In the genomic region with DNA sequence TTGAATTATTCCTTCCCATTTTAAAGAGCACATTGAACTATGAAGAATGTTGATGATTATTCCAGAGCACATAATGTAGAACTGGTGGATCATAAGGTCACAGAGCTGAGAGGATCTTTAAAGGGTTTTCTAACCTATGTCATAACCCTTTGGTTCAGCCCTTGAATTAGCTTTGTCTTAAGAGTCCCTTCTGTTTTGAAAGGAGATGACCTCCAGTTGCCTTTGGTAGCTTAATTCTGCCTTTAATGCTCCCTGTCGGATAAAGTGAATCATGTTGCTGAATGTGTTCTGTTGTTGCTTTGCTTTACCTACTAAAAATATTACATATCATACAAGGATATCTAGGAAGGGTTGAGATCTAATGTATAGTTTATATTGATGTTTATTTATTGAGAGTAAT, we compare ENCODE assay signal across 14 cellular contexts.
A peak's percentile ranks its signal among the peaks of the same experiment; 100 is the strongest.
DNase-seq lines count a peak whose midpoint lies in the region; ATAC-seq, FAIRE-seq and TF ChIP-seq lines count a peak whose summit lies in the region.
"Had no signal": no experiment of that assay in that cellular context is flagged by ENCODE, and none has a peak within 500 bp of the region (broad histone marks: within the 10 kb centered on the region; RNA-seq: fewer than 3 reads in every experiment).

No MANE protein-coding gene starts in this region.

- TF ChIP-seq POLR2A in heart left ventricle (IDR thresholded peaks at IDR 0.05): no peak
- no peak for TF ChIP-seq POLR2A in GM12878 (IDR thresholded peaks at IDR 0.05; ENCODE audit: low read depth, low read length)

- BruUV-seq in GM12878 (replicated peaks; lab: Mats Ljungman, UMichigan): no TSS peak

- TF ChIP-seq RAD21 in GM12878 (IDR thresholded peaks at IDR 0.05; ENCODE audit: insufficient read depth, low read depth, low read length): no peak

- H3K9me3 ChIP-seq in cardiac muscle cell (ENCODE audit: low read depth) (no peaks in the 10 kb centered on the region), heart left ventricle (no peaks in the 10 kb centered on the region), GM12878 (replicated peaks; ENCODE audit: control insufficient read depth, insufficient read depth, low read length) (no peaks in the 10 kb centered on the region; the same call in 2 of the 3 replicates), psoas muscle (no peaks in the 10 kb centered on the region)

- H3K79me2 ChIP-seq in GM12878 (ENCODE audit: control insufficient read depth, insufficient read depth, low read length): no peaks in the 10 kb centered on the region

- H3K4me3 ChIP-seq in cardiac muscle cell (no peak overlapping the region), heart left ventricle (no peak overlapping the region), GM12878 (no peak overlapping the region), psoas muscle (no peak overlapping the region)
- H3K4me3 ChIP-seq: BLaER1 treated with 17β-estradiol and CSF1 and Interleukin-3, amounts not matched to agents 10 nM and 100 nM; GM23338 had no signal

- H3K4me2 ChIP-seq in GM12878 (ENCODE audit: control insufficient read depth, insufficient read depth): no peak overlapping the region
- H3K4me2 ChIP-seq: BLaER1 treated with 17β-estradiol and CSF1 and Interleukin-3, amounts not matched to agents 10 nM and 100 nM; GM23338 had no signal

- H3K9ac ChIP-seq in GM12878 (ENCODE audit: control insufficient read depth, insufficient read depth, low read length): no peak overlapping the region
- H3K9ac ChIP-seq: BLaER1 treated with 17β-estradiol and CSF1 and Interleukin-3, amounts not matched to agents 10 nM and 100 nM had no signal

- TF ChIP-seq EP300 in GM12878 (IDR thresholded peaks at IDR 0.05; ENCODE audit: borderline replicate concordance in 1 of 2, control insufficient read depth in 1 of 2, low read depth in 2 of 2, low read length in 2 of 2): no peak

- H3K27ac ChIP-seq in cardiac muscle cell (peak overlapping the region; percentile 21), heart left ventricle (no peak overlapping the region), GM12878 (ENCODE audit: control insufficient read depth, insufficient read depth) (no peak overlapping the region), psoas muscle (no peak overlapping the region)
- H3K27ac ChIP-seq: BLaER1 treated with 17β-estradiol and CSF1 and Interleukin-3, amounts not matched to agents 10 nM and 100 nM had no signal

- RAD21 ChIA-PET in GM12878 (lab: Charles Lee; ENCODE audit: unreplicated experiment): interaction anchor here (0.5 kb wide), 1 partner anchor 556 kb away, joined by 5 read pairs; no protein-coding TSS in a partner anchor

- H3K36me3 ChIP-seq in cardiac muscle cell (no peaks in the 10 kb centered on the region), heart left ventricle (no peaks in the 10 kb centered on the region), GM12878 (ENCODE audit: control insufficient read depth in 2 of 2, insufficient read depth in 2 of 2, low read length in 1 of 2) (no peaks in the 10 kb centered on the region), psoas muscle (ENCODE audit: insufficient read depth in 1 of 2, low read depth in 1 of 2) (no peaks in the 10 kb centered on the region)
- H3K36me3 ChIP-seq: BLaER1 treated with 17β-estradiol and CSF1 and Interleukin-3, amounts not matched to agents 10 nM and 100 nM had no signal

- 27 to 48% (median 36%) methylated on average over 1 of the region's 1 CpG for WGBS in heart left ventricle, 4 donors
- WGBS in GM12878 (ENCODE audit: insufficient coverage, insufficient replicate concordance, low lambda C conversion rate, missing lambda C conversion rate): 96% methylated on average over 1 of the region's 1 CpG
- 5 to 16% (median 14%) methylated on average over 1 of the region's 1 CpG for WGBS in psoas muscle, 3 donors

- intact Hi-C loops in heart left ventricle (cut with DNase I): no loop called here
- intact Hi-C loops in GM12878 (cut with micrococcal nuclease; ENCODE audit: unreplicated experiment): no loop called here
- intact Hi-C loops in psoas muscle (cut with DNase I): loop anchor here in 1 of 2 donors (10.0 kb wide), 1 partner anchor 124 kb away; the partner anchor contains the start of gene MEGF10

- no peak for TF ChIP-seq CTCF in cardiac muscle cell (IDR thresholded peaks at IDR 0.05; ENCODE audit: low read depth, low read length)
- no peak for TF ChIP-seq CTCF in heart left ventricle (IDR thresholded peaks at IDR 0.05)
- TF ChIP-seq CTCF in GM12878 (IDR thresholded peaks at IDR 0.05 in 2 of 3, conservative IDR thresholded peaks at IDR 0.05 in 1 of 3; ENCODE audit: control insufficient read depth in 2 of 3, extremely low read depth in 1 of 3, insufficient read depth in 1 of 3, low read depth in 3 of 3, low read length in 3 of 3): no peak
- TF ChIP-seq CTCF in psoas muscle (IDR thresholded peaks at IDR 0.05): no peak

- SMC1A ChIA-PET in GM12878 (lab: Charles Lee; ENCODE audit: uncharacterized antibody, unreplicated experiment): interaction anchor here (1.0 to 1.3 kb wide), 3 partner anchors 9 to 20 kb away, joined by 3 read pairs; no protein-coding TSS in a partner anchor

- in situ Hi-C loops in GM12878 (cut with MboI): no loop called here

- no peaks in the 10 kb centered on the region for H4K20me1 ChIP-seq in GM12878 (ENCODE audit: control insufficient read depth, insufficient read depth)
- H4K20me1 ChIP-seq: BLaER1 treated with 17β-estradiol and CSF1 and Interleukin-3, amounts not matched to agents 10 nM and 100 nM had no signal

- H2AFZ ChIP-seq in GM12878 (ENCODE audit: control insufficient read depth, low read depth, low read length): no peak overlapping the region
- H2AFZ ChIP-seq: GM23338 had no signal

- H3K4me1 ChIP-seq in cardiac muscle cell (ENCODE audit: low read depth): peaks cover 29% of the 10 kb centered on the region
- H3K4me1 ChIP-seq in heart left ventricle: peaks cover 0 to 5% (median 0%) of the 10 kb centered on the region in 12 donors
- 0 out of 2 replicates have a peak, but pooled peaks cover 4% of the 10 kb centered on the region for H3K4me1 ChIP-seq in GM12878 (ENCODE audit: control insufficient read depth, insufficient read depth, low read length)
- H3K4me1 ChIP-seq in psoas muscle: peaks cover 10% of the 10 kb centered on the region

- POLR2A ChIA-PET in GM12878 (lab: Charles Lee): no interaction called here

- ATAC-seq in heart left ventricle: no peak
- no peak for ATAC-seq in GM12878
- peak in 3 of 4 donors; percentile 48 to 81 (median 77) for ATAC-seq in psoas muscle
- ATAC-seq in HG03469 (IDR thresholded peaks at IDR 0.05; ENCODE audit: unreplicated experiment): no peak
- ATAC-seq: GM23338 had no signal

- no peaks in the 10 kb centered on the region for H3K27me3 ChIP-seq in cardiac muscle cell
- H3K27me3 ChIP-seq in heart left ventricle: no peaks in the 10 kb centered on the region
- no peaks in the 10 kb centered on the region for H3K27me3 ChIP-seq in GM12878 (replicated peaks in 1 of 2; ENCODE audit: control insufficient read depth in 2 of 2, insufficient read depth in 2 of 2, low read length in 1 of 2)
- H3K27me3 ChIP-seq in psoas muscle (ENCODE audit: insufficient read depth in 3 of 3, low read length in 2 of 3): peaks cover 0 to 1% (median 0%) of the 10 kb centered on the region in 3 donors
- H3K27me3 ChIP-seq: BLaER1 treated with 17β-estradiol and CSF1 and Interleukin-3, amounts not matched to agents 10 nM and 100 nM had no signal

- CTCF ChIA-PET in GM12878 (lab: Yijun Ruan, JAX): interaction anchor here (0.6 to 0.8 kb wide), 3 partner anchors 8 to 74 kb away, joined by 3 read pairs; no protein-coding TSS in a partner anchor

- peak; percentile 27 for FAIRE-seq in GM12878 (lab: Jason Lieb, UNC)
- FAIRE-seq: GM18507 had no signal

- peak in 1 of 2 donors; percentile 37 for DNase-seq in cardiac muscle cell (ENCODE audit: low read depth in 1 of 2, low spot score in 1 of 2)
- DNase-seq in heart left ventricle: no peak
- DNase-seq in GM12878 (ENCODE audit: low read depth, low spot score): no peak
- DNase-seq in psoas muscle: no peak
- DNase-seq in amygdala (lab: John Stamatoyannopoulos, UW): no peak
- DNase-seq in KG1 (lab: John Stamatoyannopoulos, UW): no peak
- DNase-seq: ACHN; CD4-positive, CD25-positive, alpha-beta regulatory T cell; DMS 273 treated with DMSO at 0.1 percent for 48 hours; H7 had no signal

TF ChIP-seq in GM12878, 131 proteins besides CTCF, POLR2A, EP300 and RAD21 (continues in another document):
- TF ChIP-seq, protein P1, sequence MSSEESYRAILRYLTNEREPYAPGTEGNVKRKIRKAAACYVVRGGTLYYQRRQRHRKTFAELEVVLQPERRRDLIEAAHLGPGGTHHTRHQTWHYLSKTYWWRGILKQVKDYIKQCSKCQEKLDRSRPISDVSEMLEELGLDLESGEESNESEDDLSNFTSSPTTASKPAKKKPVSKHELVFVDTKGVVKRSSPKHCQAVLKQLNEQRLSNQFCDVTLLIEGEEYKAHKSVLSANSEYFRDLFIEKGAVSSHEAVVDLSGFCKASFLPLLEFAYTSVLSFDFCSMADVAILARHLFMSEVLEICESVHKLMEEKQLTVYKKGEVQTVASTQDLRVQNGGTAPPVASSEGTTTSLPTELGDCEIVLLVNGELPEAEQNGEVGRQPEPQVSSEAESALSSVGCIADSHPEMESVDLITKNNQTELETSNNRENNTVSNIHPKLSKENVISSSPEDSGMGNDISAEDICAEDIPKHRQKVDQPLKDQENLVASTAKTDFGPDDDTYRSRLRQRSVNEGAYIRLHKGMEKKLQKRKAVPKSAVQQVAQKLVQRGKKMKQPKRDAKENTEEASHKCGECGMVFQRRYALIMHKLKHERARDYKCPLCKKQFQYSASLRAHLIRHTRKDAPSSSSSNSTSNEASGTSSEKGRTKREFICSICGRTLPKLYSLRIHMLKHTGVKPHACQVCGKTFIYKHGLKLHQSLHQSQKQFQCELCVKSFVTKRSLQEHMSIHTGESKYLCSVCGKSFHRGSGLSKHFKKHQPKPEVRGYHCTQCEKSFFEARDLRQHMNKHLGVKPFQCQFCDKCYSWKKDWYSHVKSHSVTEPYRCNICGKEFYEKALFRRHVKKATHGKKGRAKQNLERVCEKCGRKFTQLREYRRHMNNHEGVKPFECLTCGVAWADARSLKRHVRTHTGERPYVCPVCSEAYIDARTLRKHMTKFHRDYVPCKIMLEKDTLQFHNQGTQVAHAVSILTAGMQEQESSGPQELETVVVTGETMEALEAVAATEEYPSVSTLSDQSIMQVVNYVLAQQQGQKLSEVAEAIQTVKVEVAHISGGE (CRISPR knock-in tag; IDR thresholded peaks at IDR 0.05): no peak

Comparison
In these comparisons a context has a peak if more than half of its experiments do, and no peak if none do; other contexts are left out.
1. ATAC-seq: peak in psoas muscle (3 of 4); none in heart left ventricle (0 of 4), GM12878 (single experiment) and HG03469 (single experiment).